ENCODE assay signal across 8 cellular contexts in the genomic region with DNA sequence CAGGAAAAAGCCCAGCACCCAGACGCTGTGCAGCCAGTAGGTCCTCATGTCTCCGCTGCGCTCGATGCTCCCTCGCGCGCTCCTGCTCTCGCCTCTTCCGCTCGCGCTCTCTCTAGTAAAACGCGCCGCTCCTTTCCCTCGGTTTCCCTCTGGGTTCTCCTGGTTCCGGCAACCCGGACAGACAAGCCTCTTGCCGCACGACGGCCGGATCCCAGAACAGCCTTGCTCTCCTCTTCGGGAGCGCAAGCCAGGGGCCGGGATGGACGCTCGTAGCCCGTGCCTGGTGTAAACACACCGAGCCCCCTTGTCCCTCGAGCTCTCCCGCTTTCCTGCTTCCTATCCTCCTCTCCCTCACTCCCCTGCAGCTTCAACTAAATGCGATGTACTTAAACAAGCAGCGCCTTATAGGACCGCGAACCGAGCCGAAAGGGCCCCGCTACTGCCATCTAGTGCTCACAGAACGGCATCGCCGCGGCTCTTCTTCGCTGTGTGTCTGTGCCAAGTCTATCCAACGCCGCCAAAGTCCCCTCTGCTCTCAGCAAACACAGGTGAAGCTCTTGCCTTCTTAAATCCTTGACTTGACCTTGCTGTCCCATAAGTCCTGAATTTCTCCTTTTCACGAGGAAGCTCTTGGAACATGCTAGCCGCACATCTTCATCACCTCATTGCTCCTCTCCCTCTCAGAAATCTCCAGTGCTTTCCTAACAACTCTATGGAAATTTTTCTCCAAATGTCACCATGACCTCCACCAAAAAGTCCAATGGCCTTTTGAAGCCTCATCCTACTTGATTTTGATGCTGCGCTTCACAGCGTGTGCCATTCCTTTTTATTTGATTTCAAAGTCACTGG.
DNase-seq lines count a peak whose midpoint lies in the region; ATAC-seq and TF ChIP-seq lines count a peak whose summit lies in the region.

No MANE protein-coding gene starts in this region.

- peaks cover 0 to 7% (median 2%) of the 10 kb centered on the region in 4 donors for H3K4me1 ChIP-seq in right lobe of liver

- no peaks in the 10 kb centered on the region for H3K9me3 ChIP-seq in right lobe of liver

- TF ChIP-seq CTCF in WI38 (IDR thresholded peaks at IDR 0.05; ENCODE audit: low read depth, low read length): peak; percentile 73
- peak; percentile 55 to 87 (median 80) for TF ChIP-seq CTCF in right lobe of liver (IDR thresholded peaks at IDR 0.05)

- intact Hi-C loops in right lobe of liver (cut with DNase I): no loop called here

- ATAC-seq in GM19023 (IDR thresholded peaks at IDR 0.05; ENCODE audit: unreplicated experiment) (peak; percentile 100), HG03103 (IDR thresholded peaks at IDR 0.05; ENCODE audit: low read depth, unreplicated experiment) (peak; percentile 99), right lobe of liver (peak; percentile 96 to 98 (median 98))

- TF ChIP-seq POLR2A in right lobe of liver (IDR thresholded peaks at IDR 0.05): no peak

- no peaks in the 10 kb centered on the region for H3K36me3 ChIP-seq in right lobe of liver

- H3K4me3 ChIP-seq in WI38 (ENCODE audit: low read depth, low read length) (peak overlapping the region; percentile 44), right lobe of liver (peak overlapping the region; percentile 36 to 46 (median 37))

- peaks cover 0 to 4% of the 10 kb centered on the region in 2 donors for H3K27me3 ChIP-seq in right lobe of liver

- DNase-seq in Ammon's horn (ENCODE audit: low spot score): peak; percentile 93
- peak; percentile 87 to 88 for DNase-seq in NCI-H2081 (lab: John Stamatoyannopoulos, UW)
- peak; percentile 2 for DNase-seq in effector CD4-positive, alpha-beta T cell
- peak; percentile 65 to 77 (median 65) for DNase-seq in right lobe of liver
- peak; percentile 30 for DNase-seq in stimulated activated CD4-positive, alpha-beta T cell treated with anti-CD3 and anti-CD28 coated beads, Interleukin-4, amount 100 ng/mL, for 1 hour

- H3K27ac ChIP-seq in right lobe of liver: no peak overlapping the region

- WGBS in right lobe of liver (ENCODE audit: insufficient coverage, low coverage, low lambda C conversion rate, missing lambda C conversion rate): 3% methylated on average over 23 of the region's 48 CpGs

Comparison
In these comparisons a context has a peak if more than half of its experiments do, and no peak if none do; other contexts are left out.
1. DNase-seq: peak in every context shown above with its lines; median percentile 93 in Ammon's horn; 88 in NCI-H2081; 65 in right lobe of liver; 30 in stimulated activated CD4-positive, alpha-beta T cell treated with anti-CD3 and anti-CD28 coated beads, Interleukin-4, amount 100 ng/mL, for 1 hour; 2 in effector CD4-positive, alpha-beta T cell.